ENCODE assay signal across 9 cellular contexts in genomic region chr12:123268850-123269249, GRCh38. TPM values are rescaled to one million over a fixed set of nuclear protein-coding genes. Genes with fewer than 3 reads are reported as not detected.
DNase-seq lines count a peak whose midpoint lies in the region; ATAC-seq and TF ChIP-seq lines count a peak whose summit lies in the region.
"Had no signal": no experiment of that assay in that cellular context is flagged by ENCODE, and none has a peak within 500 bp of the region (broad histone marks: within the 10 kb centered on the region; RNA-seq: fewer than 3 reads in every experiment).

No MANE protein-coding gene starts in this region.

- H3K27me3 Mint-ChIP-seq in activated T-cell treated with anti-CD3 and anti-CD28 coated beads, Interleukin-2, amount 50 U/mL, for 4 hours (ENCODE audit: low read depth): peaks cover 1% of the 10 kb centered on the region

- ATAC-seq in activated T-cell treated with anti-CD3 and anti-CD28 coated beads, Interleukin-2, amount 50 U/mL, for 4 hours: no peak
- ATAC-seq in HG03097 (IDR thresholded peaks at IDR 0.05; ENCODE audit: low FRiP score, unreplicated experiment): no peak

- no peak overlapping the region for H3K27ac ChIP-seq in brain microvascular endothelial cell
- H3K27ac ChIP-seq in tibial artery: peak overlapping the region; percentile 72 to 82

- TF ChIP-seq CTCF in brain microvascular endothelial cell (IDR thresholded peaks at IDR 0.05; ENCODE audit: low read depth, low read length, missing control alignments) (no peak), tibial artery (IDR thresholded peaks at IDR 0.05) (no peak)

- no peak for DNase-seq in activated T-cell treated with anti-CD3 and anti-CD28 coated beads, Interleukin-2, amount 50 U/mL, for 4 hours
- no peak for DNase-seq in activated T-cell treated with anti-CD3 and anti-CD28 coated beads, Interleukin-2, amount 50 U/mL, for 1 hour
- DNase-seq in brain microvascular endothelial cell (no peak), tibial artery (no peak), KG1 (lab: John Stamatoyannopoulos, UW) (no peak), DMS 273 (lab: John Stamatoyannopoulos, UW; ENCODE audit: unreplicated experiment) (no peak)

- H3K4me3 ChIP-seq in brain microvascular endothelial cell (ENCODE audit: low read depth, low read length) (peak overlapping the region; percentile 81), mononuclear cell (ENCODE audit: low read length) (peak overlapping the region; percentile 12), tibial artery (peak overlapping the region in 1 of 2 donors; percentile 90)

- H3K9me3 Mint-ChIP-seq in activated T-cell treated with anti-CD3 and anti-CD28 coated beads, Interleukin-2, amount 50 U/mL, for 4 hours: no peaks in the 10 kb centered on the region

- H3K4me3 Mint-ChIP-seq in activated T-cell treated with anti-CD3 and anti-CD28 coated beads, Interleukin-2, amount 50 U/mL, for 4 hours: peak overlapping the region; percentile 53

- H3K36me3 ChIP-seq in brain microvascular endothelial cell (replicated peaks): peaks cover 21% of the 10 kb centered on the region
- peaks cover 4 to 36% (median 21%) of the 10 kb centered on the region in 3 donors for H3K36me3 ChIP-seq in tibial artery
- H3K36me3 ChIP-seq: ovary had no signal

- H3K27me3 ChIP-seq in brain microvascular endothelial cell (replicated peaks) (no peaks in the 10 kb centered on the region), mononuclear cell (ENCODE audit: insufficient read depth, low read length) (no peaks in the 10 kb centered on the region), tibial artery (no peaks in the 10 kb centered on the region)
- H3K27me3 ChIP-seq: ovary had no signal

- H3K4me1 ChIP-seq in mononuclear cell (ENCODE audit: insufficient read depth, low read length) (peaks cover 38% of the 10 kb centered on the region), tibial artery (peaks cover 0 to 42% (median 29%) of the 10 kb centered on the region in 4 donors)

- H3K4me1 Mint-ChIP-seq in activated T-cell treated with anti-CD3 and anti-CD28 coated beads, Interleukin-2, amount 50 U/mL, for 4 hours (ENCODE audit: low read depth): peaks cover 25% of the 10 kb centered on the region

- intact Hi-C loops in tibial artery (cut with DNase I; ENCODE audit: low total_unique reads): loop anchor here (5.0 to 10.0 kb wide), 2 partner anchors 96 to 328 kb away; partner anchors contain the start of gene SBNO1

- H3K36me3 Mint-ChIP-seq in activated T-cell treated with anti-CD3 and anti-CD28 coated beads, Interleukin-2, amount 50 U/mL, for 4 hours (ENCODE audit: insufficient read depth): no peaks in the 10 kb centered on the region

- no peaks in the 10 kb centered on the region for H3K9me3 ChIP-seq in mononuclear cell (ENCODE audit: low read depth, low read length)
- H3K9me3 ChIP-seq in tibial artery: no peaks in the 10 kb centered on the region
- H3K9me3 ChIP-seq: ovary had no signal

- in situ Hi-C loops in brain microvascular endothelial cell (cut with HindIII; ENCODE audit: low pct_ligation_motif_present, low sequenced_read_pairs): no loop called here

RNA-seq across cellular contexts. Expression of gene CDK2AP1, which starts 2.8 kb away (rescaled TPM):
- total RNA-seq in activated T-cell treated with anti-CD3 and anti-CD28 coated beads, Interleukin-2, amount 50 U/mL, for 4 hours: 10 to 100 TPM; 44.7 to 67.9 (median 53.4) TPM
- 42.3 TPM for total RNA-seq in mononuclear cell

RNA-seq across cellular contexts. Expression of gene MTRFR, which starts 35.6 kb away (rescaled TPM):
- total RNA-seq in activated T-cell treated with anti-CD3 and anti-CD28 coated beads, Interleukin-2, amount 50 U/mL, for 4 hours: 10 to 100 TPM; 16.7 to 17.7 (median 17.4) TPM
- total RNA-seq in mononuclear cell: 27.6 TPM

RNA-seq across cellular contexts. Expression of gene MPHOSPH9, which starts 35.9 kb away (rescaled TPM):
- total RNA-seq in activated T-cell treated with anti-CD3 and anti-CD28 coated beads, Interleukin-2, amount 50 U/mL, for 4 hours: 10 to 100 TPM; 35.9 to 42.3 (median 37.5) TPM
- 93.6 TPM for total RNA-seq in mononuclear cell
